Comparison of ENCODE assay signal across 12 cellular contexts in genomic region chr13:66312312-66313087, GRCh38.
A peak's percentile ranks its signal among the peaks of the same experiment; 100 is the strongest.
DNase-seq lines count a peak whose midpoint lies in the region; ATAC-seq and TF ChIP-seq lines count a peak whose summit lies in the region.
"Had no signal": no experiment of that assay in that cellular context is flagged by ENCODE, and none has a peak within 500 bp of the region (broad histone marks: within the 10 kb centered on the region; RNA-seq: fewer than 3 reads in every experiment).

No MANE protein-coding gene starts in this region.

- no peaks in the 10 kb centered on the region for H3K4me1 ChIP-seq in foreskin keratinocyte

- POLR2A ChIA-PET in HEK293T (lab: Yijun Ruan, JAX), result no interaction called here

- no peaks in the 10 kb centered on the region for H3K27me3 ChIP-seq in foreskin keratinocyte

- no peak for ATAC-seq in foreskin keratinocyte

- DNase-seq in GM03348 (ENCODE audit: low spot score) (peak; percentile 17), amniotic epithelial cell (ENCODE audit: low read depth) (peak; percentile 10), kidney glomerular epithelial cell (lab: John Stamatoyannopoulos, UW) (peak; percentile 89), HEK293T (ENCODE audit: extremely low spot score) (no peak), MV-4-11 (lab: John Stamatoyannopoulos, UW) (no peak), SK-N-DZ (ENCODE audit: low spot score) (no peak), foreskin keratinocyte (no peak)
- DNase-seq: CD8-positive, alpha-beta memory T cell; NCI-H1436; posterior cingulate gyrus; T-helper 1 cell had no signal

- CTCF ChIA-PET in HEK293T (lab: Yijun Ruan, JAX), result no interaction called here

- H3K27ac ChIP-seq in 22Rv1 (peak overlapping the region; percentile 86), foreskin keratinocyte (no peak overlapping the region)

- no peak for TF ChIP-seq CTCF in 22Rv1 (IDR thresholded peaks at IDR 0.05)
- no peak for TF ChIP-seq CTCF in foreskin keratinocyte (conservative IDR thresholded peaks at IDR 0.05)

TF ChIP-seq in HEK293T, 16 proteins besides CTCF, POLR2A, EP300 and RAD21:
- TF ChIP-seq FOXK2 (IDR thresholded peaks at IDR 0.05) (no peak), NFRKB (IDR thresholded peaks at IDR 0.05) (no peak), ARNT (IDR thresholded peaks at IDR 0.05) (no peak), FOXA1 (IDR thresholded peaks at IDR 0.05) (no peak), FOXM1 (IDR thresholded peaks at IDR 0.05; ENCODE audit: borderline replicate concordance) (no peak), TARDBP (IDR thresholded peaks at IDR 0.05) (no peak), L3MBTL2 (conservative IDR thresholded peaks at IDR 0.05) (no peak), PKNOX1 (IDR thresholded peaks at IDR 0.05) (no peak), SP1 (IDR thresholded peaks at IDR 0.05) (no peak), ZNF384 (IDR thresholded peaks at IDR 0.05) (no peak), HDGF (IDR thresholded peaks at IDR 0.05; ENCODE audit: borderline replicate concordance) (no peak), CTBP1 (IDR thresholded peaks at IDR 0.05; ENCODE audit: borderline replicate concordance) (no peak)

Comparison
In these comparisons a context has a peak if more than half of its experiments do, and no peak if none do; other contexts are left out.
1. DNase-seq: peak in GM03348 (single experiment), amniotic epithelial cell (single experiment) and kidney glomerular epithelial cell (single experiment); none in HEK293T (single experiment), MV-4-11 (single experiment), SK-N-DZ (single experiment) and foreskin keratinocyte (0 of 2).